10 cellular contexts compared by ENCODE assay signal in the genomic region with DNA sequence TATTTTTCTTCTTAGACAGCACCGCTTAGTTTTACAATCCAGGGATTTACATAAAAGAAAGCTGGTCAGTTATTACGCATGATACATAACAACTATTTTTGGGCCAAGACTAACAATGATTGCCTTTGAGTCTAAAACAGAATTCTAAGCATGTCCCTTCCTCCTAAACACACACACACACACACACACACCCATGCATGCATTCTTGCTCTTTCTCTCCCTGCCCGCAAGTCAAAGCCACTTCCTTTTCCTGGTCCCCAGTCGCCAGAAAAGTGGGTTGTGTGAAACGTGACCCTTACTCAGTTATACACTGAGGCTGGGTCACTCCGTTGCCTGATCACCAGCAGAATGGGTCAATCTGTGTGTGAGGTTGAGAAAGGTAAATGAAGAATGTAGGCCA. TPM values are rescaled to one million over a fixed set of nuclear protein-coding genes. Genes with fewer than 3 reads are reported as not detected.
DNase-seq lines count a peak whose midpoint lies in the region; ATAC-seq and TF ChIP-seq lines count a peak whose summit lies in the region.
"Had no signal": no experiment of that assay in that cellular context is flagged by ENCODE, and none has a peak within 500 bp of the region (broad histone marks: within the 10 kb centered on the region; RNA-seq: fewer than 3 reads in every experiment).

No MANE protein-coding gene starts in this region.

- WGBS in mesendoderm (ENCODE audit: extremely low coverage, insufficient coverage, low lambda C conversion rate) = no CpG with 5 or more reads among the region's 6 CpGs
- 79% methylated on average over 6 of the region's 6 CpGs for WGBS in hepatocyte (ENCODE audit: low lambda C conversion rate, missing lambda C conversion rate)

- H3K9ac ChIP-seq in Loucy (ENCODE audit: low read depth, low read length, poor library complexity, severe bottlenecking) = peak overlapping the region; percentile 53
- no peak overlapping the region for H3K9ac ChIP-seq in mesendoderm (ENCODE audit: low read length)

- H3K79me1 ChIP-seq in mesendoderm (ENCODE audit: low read length) = peaks cover 6% of the 10 kb centered on the region

- peaks cover 4% of the 10 kb centered on the region for H4K20me1 ChIP-seq in Loucy (ENCODE audit: insufficient read depth, low read length, poor library complexity, severe bottlenecking)
- no peaks in the 10 kb centered on the region for H4K20me1 ChIP-seq in hepatocyte (ENCODE audit: insufficient read depth, poor library complexity, severe bottlenecking)

- peak overlapping the region; percentile 66 for H3K4me2 ChIP-seq in Loucy (ENCODE audit: low read depth, low read length, poor library complexity, severe bottlenecking)
- no peak overlapping the region for H3K4me2 ChIP-seq in mesendoderm (ENCODE audit: low read length)
- H3K4me2 ChIP-seq in hepatocyte = no peak overlapping the region

- TF ChIP-seq CTCF in Loucy (conservative IDR thresholded peaks at IDR 0.05; ENCODE audit: low read length) (no peak), nephron progenitor cell (IDR thresholded peaks at IDR 0.05) (no peak), hepatocyte (IDR thresholded peaks at IDR 0.05; ENCODE audit: poor library complexity) (no peak)

- H3K4me1 ChIP-seq in CD4-positive, alpha-beta memory T cell (ENCODE audit: insufficient read depth, low read length) = peaks cover 100% of the 10 kb centered on the region
- H3K4me1 ChIP-seq in Loucy (ENCODE audit: insufficient read depth, low read length, poor library complexity, severe bottlenecking) (peaks cover 99% of the 10 kb centered on the region), mesendoderm (ENCODE audit: control insufficient read depth, low read depth, low read length) (peaks cover 17% of the 10 kb centered on the region), hepatocyte (ENCODE audit: insufficient read depth) (peaks cover 37% of the 10 kb centered on the region)

- peaks cover 0 to 3% (median 0%) of the 10 kb centered on the region in 8 donors for H3K9me3 Mint-ChIP-seq in CD4-positive, alpha-beta memory T cell
- H3K9me3 Mint-ChIP-seq in nephron progenitor cell = no peaks in the 10 kb centered on the region

- no peaks in the 10 kb centered on the region for H3K36me3 ChIP-seq in CD4-positive, alpha-beta memory T cell (ENCODE audit: insufficient read depth, low read length)
- H3K36me3 ChIP-seq in Loucy (ENCODE audit: insufficient read depth, low read length) (peaks cover 11% of the 10 kb centered on the region; the same call in 1 of the 2 replicates), mesendoderm (ENCODE audit: control insufficient read depth, insufficient read depth, low read length) (no peaks in the 10 kb centered on the region), hepatocyte (replicated peaks; ENCODE audit: insufficient read depth, low read depth) (no peaks in the 10 kb centered on the region)
- H3K36me3 ChIP-seq: thyroid gland had no signal

- no peak for ATAC-seq in GM21786 (IDR thresholded peaks at IDR 0.05; ENCODE audit: unreplicated experiment)

- peaks cover 0 to 60% (median 29%) of the 10 kb centered on the region in 4 donors for H3K4me1 Mint-ChIP-seq in CD4-positive, alpha-beta memory T cell
- H3K4me1 Mint-ChIP-seq in nephron progenitor cell = peaks cover 11% of the 10 kb centered on the region

- H3K9me3 ChIP-seq in CD4-positive, alpha-beta memory T cell (ENCODE audit: control insufficient read depth in 1 of 2, low read length in 2 of 2) = no peaks in the 10 kb centered on the region
- H3K9me3 ChIP-seq in Loucy (ENCODE audit: insufficient read depth, low read depth, low read length) (no peaks in the 10 kb centered on the region), hepatocyte (ENCODE audit: low read depth) (no peaks in the 10 kb centered on the region)
- H3K9me3 ChIP-seq: thyroid gland had no signal

- H3K79me2 ChIP-seq in Loucy (ENCODE audit: insufficient read depth, low read length) = peaks cover 85% of the 10 kb centered on the region
- H3K79me2 ChIP-seq in mesendoderm (ENCODE audit: control insufficient read depth, insufficient read depth, low read length) = no peaks in the 10 kb centered on the region
- peaks cover 19% of the 10 kb centered on the region for H3K79me2 ChIP-seq in hepatocyte

- H3F3A ChIP-seq in Loucy (ENCODE audit: low read depth) = peaks cover 5% of the 10 kb centered on the region; the same call in 1 of the 2 replicates

- POLR2A ChIA-PET in CD4-positive, alpha-beta memory T cell (lab: Charles Lee; ENCODE audit: partially characterized antibody) = interaction anchor here (1.0 to 4.7 kb wide), 8 partner anchors 9 to 82 kb away, joined by 3 to 47 read pairs (median 15); partner anchors contain the start of gene FYN

- no peak overlapping the region for H2BK15ac ChIP-seq in mesendoderm (replicated peaks; ENCODE audit: low read depth)

- H2AFZ ChIP-seq in Loucy (ENCODE audit: low read length) (no peak overlapping the region), hepatocyte (no peak overlapping the region)

- peak; percentile 65 to 69 (median 66) for DNase-seq in CD4-positive, alpha-beta memory T cell
- DNase-seq in astrocyte of the hippocampus (ENCODE audit: low read depth, low spot score) = peak; percentile 91
- DNase-seq in mesendoderm = no peak
- DNase-seq in nephron progenitor cell = no peak
- no peak for DNase-seq in RPMI8226
- no peak for DNase-seq in hepatocyte (ENCODE audit: low spot score)
- DNase-seq: SHP77 treated with DMSO at 0.1 percent for 48 hours had no signal

- H3K27ac Mint-ChIP-seq in CD4-positive, alpha-beta memory T cell = no peak overlapping the region
- no peak overlapping the region for H3K27ac Mint-ChIP-seq in nephron progenitor cell

- no peak overlapping the region for H3K23ac ChIP-seq in mesendoderm (ENCODE audit: low read length)

- H2BK120ac ChIP-seq in mesendoderm (ENCODE audit: low read depth, low read length) = no peak overlapping the region

- H2AK5ac ChIP-seq in mesendoderm (ENCODE audit: low read length) = no peak overlapping the region

- no peaks in the 10 kb centered on the region for H3K27me3 ChIP-seq in CD4-positive, alpha-beta memory T cell (ENCODE audit: insufficient read depth, low read length)
- H3K27me3 ChIP-seq in Loucy (ENCODE audit: insufficient read depth, low read length, poor library complexity, severe bottlenecking) = no peaks in the 10 kb centered on the region
- no peaks in the 10 kb centered on the region for H3K27me3 ChIP-seq in mesendoderm (ENCODE audit: insufficient read depth, low read length, poor library complexity)
- no peaks in the 10 kb centered on the region for H3K27me3 ChIP-seq in hepatocyte
- H3K27me3 ChIP-seq: thyroid gland had no signal

- H4K5ac ChIP-seq in mesendoderm (ENCODE audit: low read length) = no peak overlapping the region

- no peak overlapping the region for H3K4ac ChIP-seq in mesendoderm (ENCODE audit: low read depth, low read length)

- H3K56ac ChIP-seq in mesendoderm (ENCODE audit: low read length) = peak overlapping the region; percentile 35

- H3K18ac ChIP-seq in mesendoderm (ENCODE audit: low read length) = no peak overlapping the region

- H3K4me3 ChIP-seq in CD4-positive, alpha-beta memory T cell (ENCODE audit: low read length in 2 of 2) = peak overlapping the region in 1 of 2 donors; percentile 29
- peak overlapping the region; percentile 43 for H3K4me3 ChIP-seq in Loucy (ENCODE audit: low read length, poor library complexity, severe bottlenecking)
- no peak overlapping the region for H3K4me3 ChIP-seq in mesendoderm (ENCODE audit: low read length)
- H3K4me3 ChIP-seq in hepatocyte = no peak overlapping the region
- H3K4me3 ChIP-seq: thyroid gland had no signal

- H2BK5ac ChIP-seq in mesendoderm (ENCODE audit: low read length) = no peak overlapping the region

- no peak overlapping the region for H3K4me3 Mint-ChIP-seq in CD4-positive, alpha-beta memory T cell
- no peak overlapping the region for H3K4me3 Mint-ChIP-seq in nephron progenitor cell

- no peaks in the 10 kb centered on the region for H3K27me3 Mint-ChIP-seq in CD4-positive, alpha-beta memory T cell
- H3K27me3 Mint-ChIP-seq in nephron progenitor cell (ENCODE audit: low read depth, poor library complexity) = no peaks in the 10 kb centered on the region

- H3K9me2 ChIP-seq in Loucy (replicated peaks; ENCODE audit: low read depth, low read length) (no peaks in the 10 kb centered on the region), hepatocyte (replicated peaks; ENCODE audit: insufficient read depth) (no peaks in the 10 kb centered on the region)

- H3K27ac ChIP-seq in CD4-positive, alpha-beta memory T cell (ENCODE audit: low read depth, low read length) = peak overlapping the region; percentile 54
- H3K27ac ChIP-seq in mesendoderm (ENCODE audit: low read depth, low read length) (no peak overlapping the region), hepatocyte (no peak overlapping the region)

- H3K36me3 Mint-ChIP-seq in CD4-positive, alpha-beta memory T cell = peaks cover 4 to 28% of the 10 kb centered on the region in 2 donors
- peaks cover 19% of the 10 kb centered on the region for H3K36me3 Mint-ChIP-seq in nephron progenitor cell (ENCODE audit: low read depth)

- intact Hi-C loops in CD4-positive, alpha-beta memory T cell (cut with micrococcal nuclease) = loop anchor here (2.0 kb wide), 2 partner anchors 31 to 37 kb away; partner anchors contain the start of gene FYN

- no peak overlapping the region for H4K8ac ChIP-seq in mesendoderm (ENCODE audit: low read depth, low read length)

- CTCF ChIA-PET in CD4-positive, alpha-beta memory T cell (lab: Charles Lee; ENCODE audit: partially characterized antibody) = interaction anchor here (2.3 kb wide), 1 partner anchor 16 kb away, joined by 15 read pairs; no protein-coding TSS in a partner anchor

RNA-seq across cellular contexts. Expression of gene FYN, which starts 31.4 kb away (rescaled TPM):
- 100 to 1,000 TPM; 664 to 713 TPM for total RNA-seq in CD4-positive, alpha-beta memory T cell
- 100 to 1,000 TPM; 338 to 463 TPM for polyA plus RNA-seq in CD4-positive, alpha-beta memory T cell
- polyA plus RNA-seq in mesendoderm (2013, experiment 1 of 2) = 58.5 TPM
- polyA plus RNA-seq in mesendoderm (2013, experiment 2 of 2) = 59.6 TPM
- 40.0 and 65.7 TPM in 2 replicates for total RNA-seq in hepatocyte
- 63.7 and 70.1 TPM in 2 replicates for polyA plus RNA-seq in hepatocyte

Comparison
In these comparisons a context has a peak if more than half of its experiments do, and no peak if none do; other contexts are left out.
1. DNase-seq: peak in CD4-positive, alpha-beta memory T cell (5 of 5) and astrocyte of the hippocampus (single experiment); none in mesendoderm (single experiment), nephron progenitor cell (single experiment), RPMI8226 (single experiment) and hepatocyte (single experiment).